In the genomic region with DNA sequence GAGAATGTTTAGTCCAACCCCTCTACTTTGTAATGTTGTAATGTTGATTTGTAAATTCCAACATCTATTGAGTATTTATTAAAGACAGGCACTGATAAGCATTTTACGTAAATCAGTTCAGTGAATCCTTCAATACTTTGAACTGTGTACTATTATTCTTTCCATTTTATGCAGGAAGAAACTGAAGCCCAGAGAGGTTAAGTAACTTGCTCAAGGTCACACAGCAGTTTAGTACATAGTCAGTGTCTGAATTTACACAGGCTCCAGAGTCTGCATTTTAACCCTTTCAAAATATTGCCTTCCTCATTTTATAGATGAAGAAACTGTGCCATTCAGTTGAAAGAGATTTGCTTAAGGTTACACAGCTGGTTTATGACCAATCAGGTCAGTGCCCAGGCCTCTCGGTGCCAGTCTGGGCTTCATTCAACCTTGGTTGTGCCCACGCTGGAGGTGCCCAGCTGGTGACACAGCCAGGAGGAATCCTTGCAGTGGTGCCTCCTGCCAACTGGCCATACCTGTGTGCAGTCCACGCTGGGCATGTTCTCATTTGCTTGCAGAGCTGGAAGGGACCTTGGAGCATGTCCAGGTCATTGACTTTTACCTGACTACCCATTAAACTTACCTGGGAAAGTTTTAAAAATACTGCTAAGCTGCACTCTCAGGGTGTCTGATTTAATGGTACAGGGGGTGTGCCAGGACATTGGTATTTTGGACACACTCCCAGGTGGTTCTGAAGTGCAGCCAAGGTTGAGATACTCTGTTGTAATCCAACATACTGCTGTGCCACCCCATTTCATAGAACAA, we compare ENCODE assay signal across 26 cellular contexts.
DNase-seq lines count a peak whose midpoint lies in the region; ATAC-seq, FAIRE-seq and TF ChIP-seq lines count a peak whose summit lies in the region.
"Had no signal": no experiment of that assay in that cellular context is flagged by ENCODE, and none has a peak within 500 bp of the region (broad histone marks: within the 10 kb centered on the region; RNA-seq: fewer than 3 reads in every experiment).

No MANE protein-coding gene starts in this region.

- no peaks in the 10 kb centered on the region for H3K23me2 ChIP-seq in H1 (ENCODE audit: low read depth, low read length)

- POLR2A ChIA-PET in H1 (lab: Charles Lee; ENCODE audit: partially characterized antibody) (no interaction called here), HepG2 (lab: Yijun Ruan, JAX) (no interaction called here)

- H3K4me1 ChIP-seq in H1 (replicated peaks in 1 of 4; ENCODE audit: control insufficient read depth in 3 of 4, insufficient read depth in 4 of 4, low read length in 3 of 4) = no peaks in the 10 kb centered on the region
- H3K4me1 ChIP-seq in HepG2 (ENCODE audit: insufficient read depth, low read length) = no peaks in the 10 kb centered on the region
- H3K4me1 ChIP-seq in thyroid gland = peaks cover 18 to 33% of the 10 kb centered on the region in 2 donors
- H3K4me1 ChIP-seq in tibial nerve = no peaks in the 10 kb centered on the region
- H3K4me1 ChIP-seq: HAP-1 had no signal

- no peak overlapping the region for H2AK5ac ChIP-seq in H1 (ENCODE audit: low read depth, low read length)

- H4K5ac ChIP-seq in H1 (ENCODE audit: insufficient read length, low read depth, low read length) = no peak overlapping the region

- H3K14ac ChIP-seq in H1 (ENCODE audit: insufficient read length) = no peak overlapping the region

- no peak overlapping the region for H3K4ac ChIP-seq in H1 (replicated peaks; ENCODE audit: insufficient read length, low read depth, low read length)

- in situ Hi-C loops in HepG2 (cut with HindIII; ENCODE audit: extremely low pct_ligation_motif_present, low pct_unique_long_range_greater_than_20kb) = no loop called here

- no peak overlapping the region for H3K9ac ChIP-seq in H1 (replicated peaks in 1 of 4; ENCODE audit: extremely low read depth in 1 of 4, low read depth in 3 of 4, low read length in 3 of 4)
- no peak overlapping the region for H3K9ac ChIP-seq in HepG2 (ENCODE audit: insufficient read depth, low read depth, low read length)

- no peak for ATAC-seq in HepG2
- ATAC-seq: activated CD8-positive, alpha-beta T cell treated with anti-CD3 and anti-CD28 coated beads, Interleukin-2, amount 10 ng/mL, durations not matched to agents 7 days and 5 days; activated T-cell treated with anti-CD3 and anti-CD28 coated beads, Interleukin-2, amount 50 U/mL, for 4 hours; natural killer cell; stimulated activated naive CD8-positive, alpha-beta T cell treated with anti-CD3 and anti-CD28 coated beads, Interleukin-15, Interleukin-2, amounts not matched to agents 100 U/mL and 50 U/mL, for 24 hours had no signal

- 91% methylated on average over 4 of the region's 4 CpGs; no CpG with 5 or more reads in 1 of the 2 experiments for WGBS in H1 (ENCODE audit: extremely low coverage in 1 of 2, insufficient coverage in 1 of 2, insufficient read length in 1 of 2, insufficient replicate concordance in 2 of 2, low coverage in 1 of 2, low lambda C conversion rate in 2 of 2, missing lambda C conversion rate in 1 of 2), 2 experiments
- WGBS in HepG2 (ENCODE audit: low lambda C conversion rate) = 13% methylated on average over 4 of the region's 4 CpGs
- 39 to 58% methylated on average over 4 of the region's 4 CpGs for WGBS in thyroid gland, 2 donors
- WGBS in tibial nerve, 2 donors = 85 to 92% methylated on average over 4 of the region's 4 CpGs

- H3K36me3 ChIP-seq in H1 (ENCODE audit: control insufficient read depth in 2 of 4, insufficient read depth in 4 of 4, low read length in 3 of 4) (no peaks in the 10 kb centered on the region), HepG2 (replicated peaks in 1 of 2; ENCODE audit: control insufficient read depth in 1 of 2, insufficient read depth in 2 of 2, low read length in 2 of 2) (no peaks in the 10 kb centered on the region), thyroid gland (no peaks in the 10 kb centered on the region), tibial nerve (no peaks in the 10 kb centered on the region)
- H3K36me3 ChIP-seq: HAP-1 had no signal

- no peaks in the 10 kb centered on the region for H4K20me1 ChIP-seq in H1 (replicated peaks in 1 of 2; ENCODE audit: control insufficient read depth in 1 of 2, insufficient read depth in 2 of 2, low read length in 2 of 2)
- H4K20me1 ChIP-seq in HepG2 (ENCODE audit: insufficient read depth, low read length) = no peaks in the 10 kb centered on the region

- BruUV-seq in HepG2 (replicated peaks; lab: Mats Ljungman, UMichigan) = no TSS peak

- TF ChIP-seq CTCF in H1 (IDR thresholded peaks at IDR 0.05; ENCODE audit: control extremely low read depth in 1 of 3, insufficient read depth in 1 of 3, low read depth in 1 of 3, low read length in 3 of 3) = no peak
- TF ChIP-seq CTCF in HepG2 (CRISPR knock-in tag; IDR thresholded peaks at IDR 0.05) = no peak
- no peak for TF ChIP-seq CTCF in thyroid gland (IDR thresholded peaks at IDR 0.05)
- no peak for TF ChIP-seq CTCF in tibial nerve (IDR thresholded peaks at IDR 0.05)

- intact Hi-C loops in HepG2 (cut with micrococcal nuclease; ENCODE audit: unreplicated experiment) = no loop called here
- intact Hi-C loops in thyroid gland (cut with DNase I) = no loop called here
- intact Hi-C loops in activated T-helper 1 cell treated with anti-CD3 and anti-CD28 coated beads, Interleukin-12 subunit alpha, Interleukin-12 subunit beta, Interleukin-2, Interleukin-4 antibody, amounts not matched to agents 30 ng/mL and 10 ng/mL and 1 ng/mL, durations not matched to agents 14 hours and 24 hours and 36 hours (cut with micrococcal nuclease) = no loop called here

- CTCF ChIA-PET in H1 (lab: Charles Lee; ENCODE audit: partially characterized antibody) (interaction anchor here (0.6 to 3.0 kb wide), 4 partner anchors 17 to 522 kb away, joined by 3 to 15 read pairs (median 7); no protein-coding TSS in a partner anchor), HepG2 (lab: Yijun Ruan, JAX; ENCODE audit: low intra/inter-chr PET ratio, low total read pairs) (no interaction called here)

- DNase-seq in NCI-H1092 treated with DMSO at 0.1 percent for 48 hours (lab: John Stamatoyannopoulos, UW) (peak; percentile 0), NCI-H1092 (lab: John Stamatoyannopoulos, UW) (no peak), H1 (ENCODE audit: low read depth in 1 of 2, low spot score in 2 of 2) (no peak), HepG2 (ENCODE audit: low spot score) (no peak), thyroid gland (peak; percentile 98), tibial nerve (ENCODE audit: low spot score in 2 of 2) (no peak), NCI-H1105 (lab: John Stamatoyannopoulos, UW) (no peak)
- DNase-seq in activated T-helper 1 cell treated with anti-CD3 and anti-CD28 coated beads, Interleukin-12 subunit alpha, Interleukin-12 subunit beta, Interleukin-2, Interleukin-4 antibody, amounts not matched to agents 30 ng/mL and 10 ng/mL and 1 ng/mL, durations not matched to agents 14 hours and 24 hours and 36 hours (ENCODE audit: low spot score) = no peak
- DNase-seq: activated CD8-positive, alpha-beta T cell treated with anti-CD3 and anti-CD28 coated beads, Interleukin-2, amount 10 ng/mL, durations not matched to agents 7 days and 5 days; activated naive CD4-positive, alpha-beta T cell treated with anti-CD3 and anti-CD28 coated beads, Interleukin-2, amount 50 U/mL, for 16 hours; activated T-cell treated with anti-CD3 and anti-CD28 coated beads, Interleukin-2, amount 50 U/mL, for 4 hours; AML-193; aorta; effector memory CD4-positive, alpha-beta T cell; immature natural killer cell; natural killer cell; NCI-H1436 treated with DMSO at 0.1 percent for 48 hours; NCI-H510A treated with DMSO at 0.1 percent for 48 hours; small intestine; stimulated activated naive CD8-positive, alpha-beta T cell treated with anti-CD3 and anti-CD28 coated beads, Interleukin-15, Interleukin-2, amounts not matched to agents 100 U/mL and 50 U/mL, for 24 hours; T1000; trophoblast cell had no signal

- H3K4me3 Mint-ChIP-seq in activated T-helper 1 cell treated with anti-CD3 and anti-CD28 coated beads, Interleukin-12 subunit alpha, Interleukin-12 subunit beta, Interleukin-2, Interleukin-4 antibody, amounts not matched to agents 30 ng/mL and 10 ng/mL and 1 ng/mL, durations not matched to agents 14 hours and 24 hours and 36 hours = no peak overlapping the region
- H3K4me3 Mint-ChIP-seq: activated CD8-positive, alpha-beta T cell treated with anti-CD3 and anti-CD28 coated beads, Interleukin-2, amount 10 ng/mL, durations not matched to agents 7 days and 5 days; activated T-cell treated with anti-CD3 and anti-CD28 coated beads, Interleukin-2, amount 50 U/mL, for 4 hours; immature natural killer cell; natural killer cell had no signal

- no peaks in the 10 kb centered on the region for H3K27me3 ChIP-seq in H1 (replicated peaks in 1 of 4; ENCODE audit: control insufficient read depth in 3 of 4, extremely low read depth in 1 of 4, insufficient read depth in 3 of 4, low read length in 3 of 4)
- H3K27me3 ChIP-seq in HepG2 (ENCODE audit: control insufficient read depth in 1 of 2, insufficient read depth in 2 of 2, low read length in 2 of 2) = no peaks in the 10 kb centered on the region
- no peaks in the 10 kb centered on the region for H3K27me3 ChIP-seq in thyroid gland
- H3K27me3 ChIP-seq in tibial nerve = no peaks in the 10 kb centered on the region

- H2BK120ac ChIP-seq in H1 (replicated peaks; ENCODE audit: low read depth, low read length) = no peak overlapping the region

- H2AFZ ChIP-seq in H1 (ENCODE audit: low read length) = no peak overlapping the region
- no peak overlapping the region for H2AFZ ChIP-seq in HepG2 (ENCODE audit: low read length)

- peaks cover 2% of the 10 kb centered on the region for H3K27me3 Mint-ChIP-seq in activated T-helper 1 cell treated with anti-CD3 and anti-CD28 coated beads, Interleukin-12 subunit alpha, Interleukin-12 subunit beta, Interleukin-2, Interleukin-4 antibody, amounts not matched to agents 30 ng/mL and 10 ng/mL and 1 ng/mL, durations not matched to agents 14 hours and 24 hours and 36 hours (ENCODE audit: insufficient read depth)

- H3K36me3 Mint-ChIP-seq in activated T-helper 1 cell treated with anti-CD3 and anti-CD28 coated beads, Interleukin-12 subunit alpha, Interleukin-12 subunit beta, Interleukin-2, Interleukin-4 antibody, amounts not matched to agents 30 ng/mL and 10 ng/mL and 1 ng/mL, durations not matched to agents 14 hours and 24 hours and 36 hours (ENCODE audit: low read depth) = no peaks in the 10 kb centered on the region
- H3K36me3 Mint-ChIP-seq: immature natural killer cell, natural killer cell had no signal

- H4K91ac ChIP-seq in H1 (replicated peaks; ENCODE audit: insufficient read length, low read length) = no peak overlapping the region

- no peaks in the 10 kb centered on the region for H3K79me1 ChIP-seq in H1 (ENCODE audit: low read depth, low read length)

- H3K4me3 ChIP-seq in H1 (ENCODE audit: extremely low read depth in 1 of 4, insufficient read depth in 2 of 4, low read depth in 3 of 4, low read length in 4 of 4) (no peak overlapping the region), HepG2 (replicated peaks in 1 of 3; ENCODE audit: insufficient read depth in 1 of 3, low read depth in 2 of 3, low read length in 3 of 3) (no peak overlapping the region), thyroid gland (replicated peaks in 1 of 3) (no peak overlapping the region), tibial nerve (no peak overlapping the region)
- H3K4me3 ChIP-seq: HAP-1 had no signal

- H3K79me2 ChIP-seq in H1 (ENCODE audit: control insufficient read depth in 1 of 2, insufficient read depth in 2 of 2, low read length in 2 of 2) (no peaks in the 10 kb centered on the region), HepG2 (ENCODE audit: insufficient read depth, low read length) (no peaks in the 10 kb centered on the region)

- TF ChIP-seq EP300 in H1 (IDR thresholded peaks at IDR 0.05; ENCODE audit: borderline replicate concordance in 1 of 2, low read depth in 2 of 2, low read length in 2 of 2) (no peak), HepG2 (IDR thresholded peaks at IDR 0.05; ENCODE audit: low read depth in 2 of 2, low read length in 2 of 2) (no peak), HepG2 (CRISPR knock-in tag; IDR thresholded peaks at IDR 0.05; ENCODE audit: borderline replicate concordance) (no peak), tibial nerve (IDR thresholded peaks at IDR 0.05) (no peak)

- TF ChIP-seq POLR2A in H1 (IDR thresholded peaks at IDR 0.05; ENCODE audit: control extremely low read depth in 1 of 2, low read depth in 2 of 2, low read length in 2 of 2) (no peak), HepG2 (IDR thresholded peaks at IDR 0.05; ENCODE audit: insufficient read depth in 1 of 2, low read depth in 2 of 2, low read length in 2 of 2) (no peak), thyroid gland (IDR thresholded peaks at IDR 0.05) (peak in 1 of 2 donors; percentile 31), tibial nerve (IDR thresholded peaks at IDR 0.05) (no peak)

- H3K27ac ChIP-seq in H1 (ENCODE audit: low read depth, low read length) = no peak overlapping the region
- H3K27ac ChIP-seq in HepG2 (ENCODE audit: extremely low read length, insufficient read depth, low read length) = no peak overlapping the region
- H3K27ac ChIP-seq in thyroid gland = peak overlapping the region; percentile 64 to 82 (median 78)
- H3K27ac ChIP-seq in tibial nerve = no peak overlapping the region
- H3K27ac ChIP-seq: 22Rv1 had no signal

- H3K4me2 ChIP-seq in H1 (ENCODE audit: insufficient read depth in 1 of 2, low read depth in 2 of 2, low read length in 2 of 2) (no peak overlapping the region), HepG2 (ENCODE audit: low read depth, low read length) (no peak overlapping the region)

- no peak overlapping the region for H4K8ac ChIP-seq in H1 (ENCODE audit: extremely low read depth, insufficient read depth, low read length)

- no peak overlapping the region for H2BK20ac ChIP-seq in H1 (ENCODE audit: low read length)

- TF ChIP-seq RAD21 in H1 (IDR thresholded peaks at IDR 0.05 in 1 of 2, conservative IDR thresholded peaks at IDR 0.05 in 1 of 2; ENCODE audit: low read depth in 2 of 2, low read length in 2 of 2) = no peak
- TF ChIP-seq RAD21 in HepG2 (CRISPR knock-in tag; IDR thresholded peaks at IDR 0.05) = no peak

- H2BK15ac ChIP-seq in H1 (ENCODE audit: low read length) = no peak overlapping the region

- no peaks in the 10 kb centered on the region for H3K9me3 Mint-ChIP-seq in activated T-helper 1 cell treated with anti-CD3 and anti-CD28 coated beads, Interleukin-12 subunit alpha, Interleukin-12 subunit beta, Interleukin-2, Interleukin-4 antibody, amounts not matched to agents 30 ng/mL and 10 ng/mL and 1 ng/mL, durations not matched to agents 14 hours and 24 hours and 36 hours
- H3K9me3 Mint-ChIP-seq: activated T-cell treated with anti-CD3 and anti-CD28 coated beads, Interleukin-2, amount 50 U/mL, for 4 hours; immature natural killer cell; natural killer cell had no signal

- H2BK5ac ChIP-seq in H1 (ENCODE audit: low read depth, low read length) = no peak overlapping the region

- H3K4me1 Mint-ChIP-seq in activated T-helper 1 cell treated with anti-CD3 and anti-CD28 coated beads, Interleukin-12 subunit alpha, Interleukin-12 subunit beta, Interleukin-2, Interleukin-4 antibody, amounts not matched to agents 30 ng/mL and 10 ng/mL and 1 ng/mL, durations not matched to agents 14 hours and 24 hours and 36 hours (ENCODE audit: low read depth) = no peaks in the 10 kb centered on the region
- H3K4me1 Mint-ChIP-seq: immature natural killer cell, natural killer cell had no signal

- no peak overlapping the region for H3K23ac ChIP-seq in H1 (ENCODE audit: insufficient read length)

- H3K9me3 ChIP-seq in H1 (ENCODE audit: insufficient read depth in 2 of 2, low read depth in 1 of 2, low read length in 1 of 2) (no peaks in the 10 kb centered on the region), HepG2 (ENCODE audit: low read length) (no peaks in the 10 kb centered on the region), thyroid gland (no peaks in the 10 kb centered on the region), tibial nerve (no peaks in the 10 kb centered on the region)
- H3K9me3 ChIP-seq: HAP-1 had no signal

- no peak overlapping the region for H3K27ac Mint-ChIP-seq in activated T-helper 1 cell treated with anti-CD3 and anti-CD28 coated beads, Interleukin-12 subunit alpha, Interleukin-12 subunit beta, Interleukin-2, Interleukin-4 antibody, amounts not matched to agents 30 ng/mL and 10 ng/mL and 1 ng/mL, durations not matched to agents 14 hours and 24 hours and 36 hours
- H3K27ac Mint-ChIP-seq: activated CD8-positive, alpha-beta T cell treated with anti-CD3 and anti-CD28 coated beads, Interleukin-2, amount 10 ng/mL, durations not matched to agents 7 days and 5 days; immature natural killer cell; natural killer cell; progenitor cell of endocrine pancreas had no signal

- no peak overlapping the region for H2BK12ac ChIP-seq in H1 (ENCODE audit: low read depth, low read length)

- H3K18ac ChIP-seq in H1 (ENCODE audit: extremely low read depth, low read length) = no peak overlapping the region

- no peak overlapping the region for H3K56ac ChIP-seq in H1 (replicated peaks; ENCODE audit: insufficient read length, low read depth, low read length)

- no peak for FAIRE-seq in H1 (lab: Jason Lieb, UNC)
- no peak for FAIRE-seq in HepG2 (lab: Jason Lieb, UNC)
- FAIRE-seq: HTR-8/SVneo, small intestine had no signal

Comparison
In these comparisons a context has a peak if more than half of its experiments do, and no peak if none do; other contexts are left out.
1. DNase-seq: peak in NCI-H1092 treated with DMSO at 0.1 percent for 48 hours (single experiment) and thyroid gland (2 of 2); none in NCI-H1092 (single experiment), H1 (0 of 2), HepG2 (single experiment), tibial nerve (0 of 2), NCI-H1105 (single experiment) and activated T-helper 1 cell treated with anti-CD3 and anti-CD28 coated beads, Interleukin-12 subunit alpha, Interleukin-12 subunit beta, Interleukin-2, Interleukin-4 antibody, amounts not matched to agents 30 ng/mL and 10 ng/mL and 1 ng/mL, durations not matched to agents 14 hours and 24 hours and 36 hours (single experiment).
2. H3K27ac ChIP-seq: peak in thyroid gland (3 of 3); none in H1 (single experiment), HepG2 (single experiment) and tibial nerve (0 of 4).